Comparison of ENCODE assay signal across 8 cellular contexts in the genomic region with DNA sequence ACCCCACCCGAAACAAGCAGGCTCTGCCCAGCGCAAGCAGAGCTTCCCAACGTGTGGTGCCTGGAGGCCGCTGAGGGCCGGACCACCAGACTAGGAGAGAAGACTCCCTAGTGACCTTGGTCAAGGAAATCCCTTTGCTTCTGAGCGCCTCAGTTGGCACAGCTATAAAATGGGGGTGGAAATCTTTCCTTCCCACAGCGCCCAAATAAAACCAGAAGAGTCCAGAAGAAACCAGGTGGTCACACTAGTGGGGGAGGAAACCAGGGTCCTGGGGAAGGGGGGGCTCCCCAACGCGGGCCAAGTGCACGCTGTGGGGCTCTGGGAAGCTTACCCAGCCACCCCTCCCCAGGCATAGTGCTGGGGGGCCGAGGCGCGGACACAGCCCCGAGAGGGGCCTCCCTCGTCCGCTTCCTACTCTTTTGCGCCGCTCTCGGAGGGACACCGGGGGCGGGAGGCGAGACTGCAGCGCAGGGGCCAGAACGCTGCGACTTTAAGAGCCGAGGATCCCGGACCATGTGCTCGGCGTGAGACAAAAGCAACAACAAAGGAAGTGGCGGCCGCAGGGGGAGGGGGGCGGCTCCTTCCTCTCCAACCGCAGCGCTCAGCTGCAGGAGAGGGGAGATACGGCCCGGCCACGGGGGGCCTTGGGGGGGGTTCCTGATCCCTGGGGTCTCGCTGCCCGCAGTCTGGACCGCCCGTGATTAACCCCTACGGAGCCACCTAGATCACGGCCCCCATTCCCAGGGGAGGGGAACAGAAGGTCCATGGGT. TPM values are rescaled to one million over a fixed set of nuclear protein-coding genes. Genes with fewer than 3 reads are reported as not detected.
DNase-seq lines count a peak whose midpoint lies in the region; ATAC-seq and TF ChIP-seq lines count a peak whose summit lies in the region.

No MANE protein-coding gene starts in this region.

- TF ChIP-seq CTCF in GM23338 (conservative IDR thresholded peaks at IDR 0.05; ENCODE audit: low read depth in 2 of 2) = no peak
- no peak for TF ChIP-seq CTCF in coronary artery (IDR thresholded peaks at IDR 0.05)

- H2AFZ ChIP-seq in GM23338 = no peak overlapping the region

- peaks cover 11% of the 10 kb centered on the region; the same call in 1 of the 2 replicates for H3F3A ChIP-seq in GM23338 (replicated peaks; ENCODE audit: low read depth)

- peaks cover 38% of the 10 kb centered on the region for H3K36me3 Mint-ChIP-seq in GM23338 (ENCODE audit: low read depth)

- peak; percentile 65 for DNase-seq in COLO668 (lab: John Stamatoyannopoulos, UW; ENCODE audit: unreplicated experiment)
- peak; percentile 83 for DNase-seq in GM23338 (ENCODE audit: low spot score)
- peak; percentile 8 for DNase-seq in NCI-H2196 treated with DMSO at 0.1 percent for 48 hours (lab: John Stamatoyannopoulos, UW; ENCODE audit: unreplicated experiment)
- peak; percentile 72 to 76 for DNase-seq in activated CD4-positive, alpha-beta T cell treated with anti-CD3 and anti-CD28 coated beads for 4 hours
- no peak for DNase-seq in coronary artery (ENCODE audit: low spot score)
- DNase-seq in left lobe of liver (ENCODE audit: low spot score) = peak; percentile 75
- peak; percentile 56 to 65 for DNase-seq in stimulated activated CD4-positive, alpha-beta T cell treated with anti-CD3 and anti-CD28 coated beads, Interleukin-1b, Interleukin-23, amount 100 ng/mL, for 4 hours (ENCODE audit: low read depth in 2 of 2)

- peak overlapping the region; percentile 99 for H3K27ac Mint-ChIP-seq in GM23338

- peak overlapping the region; percentile 99 for H3K4me3 Mint-ChIP-seq in GM23338

- H3K4me1 ChIP-seq in GM23338 (ENCODE audit: insufficient read depth) = peaks cover 32% of the 10 kb centered on the region

- H3K27me3 Mint-ChIP-seq in GM23338 (ENCODE audit: insufficient read depth, low read depth, poor library complexity) = peaks cover 24% of the 10 kb centered on the region

- no peaks in the 10 kb centered on the region for H3K9me2 ChIP-seq in GM23338 (ENCODE audit: insufficient read depth)

- 0 out of 2 replicates have a peak, but pooled peaks cover under 1% of the 10 kb centered on the region for H3K36me3 ChIP-seq in GM23338 (ENCODE audit: insufficient read depth)

- peak; percentile 23 for ATAC-seq in GM23338
- peak; percentile 27 for ATAC-seq in left lobe of liver
- ATAC-seq in HG03439 (IDR thresholded peaks at IDR 0.05; ENCODE audit: unreplicated experiment) = no peak

- H3K79me2 ChIP-seq in GM23338 (replicated peaks; ENCODE audit: insufficient read depth) = peaks cover 52% of the 10 kb centered on the region

- H3K4me3 ChIP-seq in GM23338 = peak overlapping the region; percentile 74
- peak overlapping the region; percentile 99 for H3K4me3 ChIP-seq in coronary artery

- peaks cover 2% of the 10 kb centered on the region; the same call in 1 of the 3 replicates for H3K9me3 Mint-ChIP-seq in GM23338

- peaks cover 25% of the 10 kb centered on the region for H4K20me1 ChIP-seq in GM23338 (replicated peaks; ENCODE audit: insufficient read depth)

- peaks cover 51% of the 10 kb centered on the region for H3K4me1 Mint-ChIP-seq in GM23338

- H3K27me3 ChIP-seq in GM23338 (ENCODE audit: insufficient read depth) = no peaks in the 10 kb centered on the region

- H3K4me2 ChIP-seq in GM23338 = peak overlapping the region; percentile 98

- H3K27ac ChIP-seq in GM23338 (ENCODE audit: low read depth) (peak overlapping the region; percentile 99), coronary artery (peak overlapping the region; percentile 90 to 100)

TF ChIP-seq in GM23338, 12 proteins besides CTCF, POLR2A, EP300 and RAD21:
- peak; percentile 31; the same call in 1 of the 2 replicates for TF ChIP-seq POLR2AphosphoS5 (IDR thresholded peaks at IDR 0.05; ENCODE audit: low read depth)
- no peak for TF ChIP-seq CREB1 (CRISPR knock-in tag; IDR thresholded peaks at IDR 0.05; ENCODE audit: low read depth)

RNA-seq across cellular contexts. Expression of a gene that starts 0.9 kb away (rescaled TPM):
- total RNA-seq in GM23338 (2014; rRNA removed; shearing (Covaris generic)) = 78.5 and 104 TPM in 2 replicates
- polyA plus RNA-seq in GM23338 (2016; fragmentation: Nextera tagmentation; extraction: Ambion mirVana) = 56.7 and 59.3 TPM in 2 replicates
- 15.3 TPM for total RNA-seq in left lobe of liver

RNA-seq across cellular contexts. Expression of a gene that starts 12.8 kb away (rescaled TPM):
- total RNA-seq in GM23338 (2014; rRNA removed; shearing (Covaris generic)) = not detected in 2 replicates
- 0.17 TPM in 1 of 2 replicates, not detected in the other for polyA plus RNA-seq in GM23338 (2016; fragmentation: Nextera tagmentation; extraction: Ambion mirVana)
- 87.3 TPM for total RNA-seq in left lobe of liver

Comparison
In these comparisons a context has a peak if more than half of its experiments do, and no peak if none do; other contexts are left out.
1. RNA of a gene that starts 12.8 kb away (total RNA-seq): 87.3 TPM in left lobe of liver (single experiment); not detected in GM23338; every median in the first group is over 10 times any median in the second.